In genomic region chr11:73726825-73727224, GRCh38 we compare ENCODE assay signal across 20 cellular contexts.
"Had no signal": no experiment of that assay in that cellular context is flagged by ENCODE, and none has a peak within 500 bp of the region (broad histone marks: within the 10 kb centered on the region; RNA-seq: fewer than 3 reads in every experiment).

No MANE protein-coding gene starts in this region.

- H3K36me3 ChIP-seq: thoracic aorta had no signal

- FAIRE-seq: endothelial cell of umbilical vein, urothelium cell line had no signal

- ATAC-seq: foreskin keratinocyte; left colon; left ventricle myocardium superior; stimulated activated naive B cell treated with anti-CD40 and anti-IgM and Interleukin-4, amounts not matched to agents 10 μg/mL and 1 μg/mL and 100 μg/mL, for 72 hours had no signal

- H3K4me3 Mint-ChIP-seq: dendritic cell treated with granulocyte-macrophage colony-stimulating factor and Interleukin-4, amounts not matched to agents 40 ng/mL and 50 ng/mL, for 4 days; naive B cell; stimulated activated naive B cell treated with anti-CD40 and anti-IgM and Interleukin-4, amounts not matched to agents 10 μg/mL and 1 μg/mL and 100 μg/mL, for 72 hours had no signal

- H3K27ac ChIP-seq: foreskin keratinocyte, neutrophil, sigmoid colon, skin epidermis, stomach, thoracic aorta, transverse colon had no signal

- H3K9me3 ChIP-seq: neutrophil, sigmoid colon, stomach, thoracic aorta, transverse colon had no signal

- H3K27me3 ChIP-seq: foreskin keratinocyte, neutrophil, sigmoid colon, stomach, transverse colon had no signal

- DNase-seq: erythroblast; foreskin keratinocyte; left colon; left ventricle myocardium superior; mesendoderm; naive B cell; sigmoid colon; stimulated activated CD4-positive, alpha-beta T cell treated with anti-CD3 and anti-CD28 coated beads, Interleukin-2, amount 100 ng/mL, for 24 hours; stimulated activated CD4-positive, alpha-beta T cell treated with anti-CD3 and anti-CD28 coated beads, Interleukin-4, amount 100 ng/mL, for 4 hours; stimulated activated naive B cell treated with anti-CD40 and anti-IgM and Interleukin-4, amounts not matched to agents 10 μg/mL and 1 μg/mL and 100 μg/mL, for 72 hours; stomach; substantia nigra; transverse colon had no signal

- H3K4me1 ChIP-seq: foreskin keratinocyte, sigmoid colon, transverse colon had no signal

- H3K4me3 ChIP-seq: lung, sigmoid colon, skin epidermis, stomach, thoracic aorta, transverse colon had no signal

- H3K9me3 Mint-ChIP-seq: dendritic cell treated with granulocyte-macrophage colony-stimulating factor and Interleukin-4, amounts not matched to agents 40 ng/mL and 50 ng/mL, for 4 days had no signal

- H3K27me3 Mint-ChIP-seq: dendritic cell treated with granulocyte-macrophage colony-stimulating factor and Interleukin-4, amounts not matched to agents 40 ng/mL and 50 ng/mL, for 4 days; naive B cell; stimulated activated naive B cell treated with anti-CD40 and anti-IgM and Interleukin-4, amounts not matched to agents 10 μg/mL and 1 μg/mL and 100 μg/mL, for 72 hours had no signal

- H3K27ac Mint-ChIP-seq: dendritic cell treated with granulocyte-macrophage colony-stimulating factor and Interleukin-4, amounts not matched to agents 40 ng/mL and 50 ng/mL, for 4 days had no signal
